ENCODE assay signal across 3 cellular contexts in genomic region chr16:76246587-76246986, GRCh38.
A peak's percentile ranks its signal among the peaks of the same experiment; 100 is the strongest.
TF ChIP-seq lines count a peak whose summit lies in the region.

No MANE protein-coding gene starts in this region.

TF ChIP-seq in HepG2, 621 proteins besides CTCF, POLR2A, EP300 and RAD21:
- TF ChIP-seq MAFF (IDR thresholded peaks at IDR 0.05; ENCODE audit: low read depth, low read length) (peak; percentile 61; the same call in 1 of the 2 replicates), PITX1 (CRISPR knock-in tag; IDR thresholded peaks at IDR 0.05) (no peak), NFYC (CRISPR knock-in tag; IDR thresholded peaks at IDR 0.05) (no peak), TEAD2 (CRISPR knock-in tag; IDR thresholded peaks at IDR 0.05) (no peak), MAFK (conservative IDR thresholded peaks at IDR 0.05 in 1 of 2, IDR thresholded peaks at IDR 0.05 in 1 of 2; ENCODE audit: low read length in 2 of 2) (peak; percentile 54 to 78; a peak in 3 of 4 replicates)

TF ChIP-seq in A549, 52 proteins besides CTCF, POLR2A, EP300 and RAD21:
- TF ChIP-seq FOSB (CRISPR knock-in tag; IDR thresholded peaks at IDR 0.05) (no peak), MYC (IDR thresholded peaks at IDR 0.05; ENCODE audit: borderline replicate concordance, low read length) (no peak), MAFK (IDR thresholded peaks at IDR 0.05; ENCODE audit: partially characterized antibody) (peak; percentile 50), GATA3 (IDR thresholded peaks at IDR 0.05; ENCODE audit: borderline replicate concordance) (no peak), SREBF2 (IDR thresholded peaks at IDR 0.05) (no peak), HDAC2 (IDR thresholded peaks at IDR 0.05) (no peak)
TF ChIP-seq in A549: peak in this region for 1.

TF ChIP-seq in IMR-90, 13 proteins besides CTCF, POLR2A, EP300 and RAD21:
- TF ChIP-seq MAZ (IDR thresholded peaks at IDR 0.05; ENCODE audit: borderline replicate concordance, low read depth, low read length) (no peak), MAFK (IDR thresholded peaks at IDR 0.05; ENCODE audit: low read depth, low read length) (peak; percentile 36; the same call in 1 of the 2 replicates)
